ENCODE assay signal across 9 cellular contexts in the genomic region with DNA sequence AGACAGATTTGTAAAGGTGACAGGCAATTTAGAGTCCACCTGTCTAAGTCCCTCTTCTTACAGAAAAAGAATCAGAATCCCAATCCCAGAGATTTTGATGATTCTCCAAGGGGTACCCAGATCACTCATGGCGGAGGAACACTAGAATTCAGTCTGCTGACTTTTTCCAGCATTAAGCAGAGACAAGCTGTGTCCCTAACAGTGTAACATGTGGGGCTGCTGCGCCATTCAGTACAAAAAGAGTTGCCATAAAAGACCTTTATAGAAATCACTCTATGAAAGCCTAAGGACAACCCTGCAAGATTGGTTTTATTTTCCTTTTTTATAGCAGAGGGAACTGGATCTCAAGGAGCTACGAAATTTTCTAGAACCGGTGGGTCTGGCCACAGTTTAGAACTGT. TPM values are rescaled to one million over a fixed set of nuclear protein-coding genes. Genes with fewer than 3 reads are reported as not detected.
DNase-seq lines count a peak whose midpoint lies in the region; ATAC-seq and TF ChIP-seq lines count a peak whose summit lies in the region.
"Had no signal": no experiment of that assay in that cellular context is flagged by ENCODE, and none has a peak within 500 bp of the region (broad histone marks: within the 10 kb centered on the region; RNA-seq: fewer than 3 reads in every experiment).

No MANE protein-coding gene starts in this region.

- no peaks in the 10 kb centered on the region for H3K9me3 ChIP-seq in right cardiac atrium (ENCODE audit: control insufficient read depth, low read length)
- H3K9me3 ChIP-seq in testis = no peaks in the 10 kb centered on the region

- H3K27ac ChIP-seq in right cardiac atrium (ENCODE audit: low read length) (peak overlapping the region; percentile 83), testis (peak overlapping the region; percentile 6 to 63), caudate nucleus (ENCODE audit: low read depth, low read length) (no peak overlapping the region)

- peak overlapping the region; percentile 99 for H3K4me3 Mint-ChIP-seq in activated CD4-positive, alpha-beta T cell treated with anti-CD3 and anti-CD28 coated beads, Interleukin-2, amount 10 ng/mL, durations not matched to agents 24 days and 14 days

- DNase-seq in activated CD4-positive, alpha-beta T cell treated with anti-CD3 and anti-CD28 coated beads, Interleukin-2, amount 10 ng/mL, durations not matched to agents 24 days and 14 days = no peak
- no peak for DNase-seq in activated CD4-positive, alpha-beta T cell treated with anti-CD3 and anti-CD28 coated beads, Interleukin-2, amount 50 U/mL, for 48 hours
- DNase-seq in right cardiac atrium (no peak), testis (no peak), G401 (ENCODE audit: low spot score) (no peak), caudate nucleus (lab: John Stamatoyannopoulos, UW) (no peak)
- no peak for DNase-seq in activated CD4-positive, alpha-beta T cell treated with anti-CD3 and anti-CD28 coated beads, Interleukin-2, amount 50 U/mL, for 1 hour
- DNase-seq: NCI-H2081 treated with DMSO at 0.1 percent for 48 hours had no signal

- H3K27me3 ChIP-seq in right cardiac atrium (ENCODE audit: control insufficient read depth, insufficient read depth) (no peaks in the 10 kb centered on the region), testis (no peaks in the 10 kb centered on the region)

- ATAC-seq in HG03571 (IDR thresholded peaks at IDR 0.05; ENCODE audit: unreplicated experiment) (peak; percentile 23), right cardiac atrium (peak in 1 of 2 donors; percentile 36)

- WGBS in right cardiac atrium = 52% methylated on average over 4 of the region's 4 CpGs
- WGBS in testis, 2 donors = 52 to 76% methylated on average over 4 of the region's 4 CpGs

- H3K9me3 Mint-ChIP-seq in activated CD4-positive, alpha-beta T cell treated with anti-CD3 and anti-CD28 coated beads, Interleukin-2, amount 10 ng/mL, durations not matched to agents 24 days and 14 days = peaks cover 12% of the 10 kb centered on the region

- no peak for TF ChIP-seq CTCF in testis (IDR thresholded peaks at IDR 0.05)

- peaks cover 52% of the 10 kb centered on the region for H3K4me1 Mint-ChIP-seq in activated CD4-positive, alpha-beta T cell treated with anti-CD3 and anti-CD28 coated beads, Interleukin-2, amount 10 ng/mL, durations not matched to agents 24 days and 14 days

- TF ChIP-seq POLR2A in testis (IDR thresholded peaks at IDR 0.05) = no peak

- no peaks in the 10 kb centered on the region for H3K27me3 Mint-ChIP-seq in activated CD4-positive, alpha-beta T cell treated with anti-CD3 and anti-CD28 coated beads, Interleukin-2, amount 10 ng/mL, durations not matched to agents 24 days and 14 days

- in situ Hi-C loops in G401 (cut with HindIII; ENCODE audit: low sequenced_read_pairs) = no loop called here

- H3K36me3 Mint-ChIP-seq in activated CD4-positive, alpha-beta T cell treated with anti-CD3 and anti-CD28 coated beads, Interleukin-2, amount 10 ng/mL, durations not matched to agents 24 days and 14 days (ENCODE audit: low read depth) = peaks cover 39% of the 10 kb centered on the region

- intact Hi-C loops in activated CD4-positive, alpha-beta T cell treated with anti-CD3 and anti-CD28 coated beads, Interleukin-2, amount 10 ng/mL, durations not matched to agents 24 days and 14 days (cut with micrococcal nuclease) = loop anchor here (1.0 to 5.0 kb wide), 5 partner anchors 34 to 223 kb away; a partner anchor contains a TSS
- intact Hi-C loops in right cardiac atrium (cut with DNase I) = no loop called here
- intact Hi-C loops in testis (cut with DNase I; ENCODE audit: low total_unique reads) = no loop called here

- H3K4me1 ChIP-seq in right cardiac atrium (ENCODE audit: control insufficient read depth, insufficient read depth, low read length) (no peaks in the 10 kb centered on the region), testis (no peaks in the 10 kb centered on the region)

- peak overlapping the region; percentile 99 for H3K27ac Mint-ChIP-seq in activated CD4-positive, alpha-beta T cell treated with anti-CD3 and anti-CD28 coated beads, Interleukin-2, amount 10 ng/mL, durations not matched to agents 24 days and 14 days

- peak overlapping the region; percentile 90 for H3K4me3 ChIP-seq in right cardiac atrium (ENCODE audit: low read length)
- H3K4me3 ChIP-seq in testis = peak overlapping the region; percentile 24 to 34

- no peaks in the 10 kb centered on the region for H3K36me3 ChIP-seq in testis (ENCODE audit: low read depth, missing control alignments)

RNA-seq across cellular contexts. Expression of a gene that starts 0.6 kb away (rescaled TPM):
- total RNA-seq in activated CD4-positive, alpha-beta T cell treated with anti-CD3 and anti-CD28 coated beads, Interleukin-2, amount 10 ng/mL, durations not matched to agents 24 days and 14 days = 40.5 and 45.0 TPM in 2 replicates
- total RNA-seq in right cardiac atrium (10 to 100 TPM; 13.7 to 25.5 (median 14.0) TPM), testis (1 to 10 TPM; 3.1 to 7.4 TPM)
- polyA plus RNA-seq in right cardiac atrium (36.1 TPM), testis (ENCODE audit: insufficient read depth, low read depth, low replicate concordance) (3.4 TPM)
- not detected in 2 replicates for total RNA-seq in G401 (2014; rRNA removed; shearing (Covaris generic))

RNA-seq across cellular contexts. Expression of a gene that starts 51.9 kb away (rescaled TPM):
- total RNA-seq in activated CD4-positive, alpha-beta T cell treated with anti-CD3 and anti-CD28 coated beads, Interleukin-2, amount 10 ng/mL, durations not matched to agents 24 days and 14 days = 61.1 and 62.7 TPM in 2 replicates
- total RNA-seq in right cardiac atrium = 10 to 100 TPM; 20.2 to 44.8 (median 24.8) TPM
- 31.3 TPM for polyA plus RNA-seq in right cardiac atrium
- 1 to 10 TPM; 5.8 to 6.2 TPM for total RNA-seq in testis
- 13.3 TPM for polyA plus RNA-seq in testis (ENCODE audit: insufficient read depth, low read depth, low replicate concordance)
- total RNA-seq in G401 (2014; rRNA removed; shearing (Covaris generic)) = not detected in 2 replicates
